11 cellular contexts compared by ENCODE assay signal in the genomic region with DNA sequence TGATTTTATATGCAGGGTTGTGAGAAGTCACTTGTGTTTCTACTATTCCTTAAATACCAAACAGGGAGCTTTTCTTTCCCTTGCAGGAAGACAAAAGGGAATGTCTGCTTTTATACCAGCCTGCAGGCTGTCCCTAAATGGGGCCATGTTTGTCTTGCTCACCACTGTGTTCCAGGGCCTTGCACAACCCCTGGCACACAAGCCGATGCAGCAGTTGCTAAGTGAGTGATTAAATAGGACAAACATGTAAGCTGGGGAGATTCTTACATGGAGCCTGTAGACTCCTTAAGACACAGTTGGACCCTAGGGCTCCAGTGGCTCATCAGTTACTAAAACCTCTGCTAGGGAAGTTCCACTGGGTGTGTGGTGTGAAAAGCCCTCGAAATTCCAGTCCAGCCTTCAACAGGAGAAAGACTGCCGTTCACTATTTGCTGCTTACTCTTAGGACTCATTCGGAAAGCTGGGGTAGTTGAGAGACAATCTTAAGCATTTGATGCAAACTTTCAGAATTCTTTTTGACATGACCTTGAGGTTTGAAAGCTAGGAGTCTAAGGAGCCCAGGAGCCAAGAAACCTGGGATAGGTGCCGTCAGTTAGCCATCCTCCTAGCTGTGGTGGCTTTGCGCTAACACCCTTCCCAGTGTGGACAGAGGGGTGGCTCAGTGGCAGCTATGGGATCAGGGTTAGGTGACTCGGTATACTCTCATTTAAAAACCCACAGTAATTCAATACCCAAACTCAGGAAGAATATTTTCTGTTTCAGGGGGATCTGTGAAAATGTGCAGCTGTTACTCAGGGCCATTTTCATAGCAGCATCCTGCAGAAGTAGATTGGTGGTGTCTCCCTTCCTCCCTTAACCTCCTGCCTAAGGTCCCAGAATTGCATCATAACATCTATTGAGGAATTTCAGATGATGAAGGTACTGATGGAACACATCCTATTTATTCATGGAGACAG. TPM values are rescaled to one million over a fixed set of nuclear protein-coding genes. Genes with fewer than 3 reads are reported as not detected.
DNase-seq lines count a peak whose midpoint lies in the region; ATAC-seq and TF ChIP-seq lines count a peak whose summit lies in the region.
"Had no signal": no experiment of that assay in that cellular context is flagged by ENCODE, and none has a peak within 500 bp of the region (broad histone marks: within the 10 kb centered on the region; RNA-seq: fewer than 3 reads in every experiment).

No MANE protein-coding gene starts in this region.

- H3K23ac ChIP-seq in H9 (ENCODE audit: insufficient read length, low read depth, low read length) = no peak overlapping the region

- CTCF ChIA-PET in activated CD4-positive, alpha-beta memory T cell treated with anti-CD3 and anti-CD28 coated beads, Interleukin-2, amount 10 ng/mL, durations not matched to agents 7 days and 5 days (lab: Charles Lee) = interaction anchor here (0.7 kb wide), 1 partner anchor 43 kb away, joined by 3 read pairs; no protein-coding TSS in a partner anchor

- intact Hi-C loops in left colon (cut with DNase I, micrococcal nuclease) = no loop called here

- no peaks in the 10 kb centered on the region for H3K23me2 ChIP-seq in H9 (ENCODE audit: insufficient read length, low read depth, low read length, poor library complexity, severe bottlenecking)

- H2BK15ac ChIP-seq in H9 (ENCODE audit: low read depth, low read length) = no peak overlapping the region

- H3K79me1 ChIP-seq in H9 (ENCODE audit: insufficient read depth, low read depth, low read length, poor library complexity, severe bottlenecking) = no peaks in the 10 kb centered on the region

- peak overlapping the region; percentile 67 to 94 (median 71); a peak in 6 of 7 replicates for H3K27ac Mint-ChIP-seq in H9
- H3K27ac Mint-ChIP-seq in chondrocyte (ENCODE audit: unreplicated experiment) = peak overlapping the region; percentile 39
- no peak overlapping the region for H3K27ac Mint-ChIP-seq in activated CD4-positive, alpha-beta memory T cell treated with anti-CD3 and anti-CD28 coated beads, Interleukin-2, amount 10 ng/mL, durations not matched to agents 7 days and 5 days

- no peak overlapping the region for H3K27ac ChIP-seq in H9 (ENCODE audit: insufficient read length, low read depth, low read length)
- H3K27ac ChIP-seq in skeletal muscle tissue (ENCODE audit: low read depth, low read length) = peak overlapping the region; percentile 38
- H3K27ac ChIP-seq: epithelial cell of prostate had no signal

- no peak overlapping the region for H3K9ac ChIP-seq in H9 (ENCODE audit: extremely low read depth, insufficient read length, low read length)
- no peak overlapping the region for H3K9ac ChIP-seq in skeletal muscle tissue (ENCODE audit: low read depth in 1 of 3, low read length in 3 of 3)

- H3K4me3 ChIP-seq in skeletal muscle tissue (ENCODE audit: low read length in 3 of 3) = no peak overlapping the region

- H3K9me3 Mint-ChIP-seq in H9 (peaks cover 0 to 3% of the 10 kb centered on the region in 2 experiments; a peak in 1 of 5 replicates), chondrocyte (ENCODE audit: low read depth) (no peaks in the 10 kb centered on the region)
- no peaks in the 10 kb centered on the region for H3K9me3 Mint-ChIP-seq in activated CD4-positive, alpha-beta memory T cell treated with anti-CD3 and anti-CD28 coated beads, Interleukin-2, amount 10 ng/mL, durations not matched to agents 7 days and 5 days

- H2AFZ ChIP-seq in H9 (ENCODE audit: low read length) = no peak overlapping the region

- H4K20me1 ChIP-seq in H9 (ENCODE audit: control insufficient read depth, insufficient read depth, insufficient read length) = no peaks in the 10 kb centered on the region

- peaks cover 41 to 51% of the 10 kb centered on the region in 2 experiments for H3K4me1 Mint-ChIP-seq in H9
- peaks cover 21% of the 10 kb centered on the region for H3K4me1 Mint-ChIP-seq in chondrocyte (ENCODE audit: low read depth)
- H3K4me1 Mint-ChIP-seq in activated CD4-positive, alpha-beta memory T cell treated with anti-CD3 and anti-CD28 coated beads, Interleukin-2, amount 10 ng/mL, durations not matched to agents 7 days and 5 days = no peaks in the 10 kb centered on the region

- H4K5ac ChIP-seq in H9 (ENCODE audit: insufficient read length, low read depth, low read length) = no peak overlapping the region

- H2BK12ac ChIP-seq in H9 (ENCODE audit: insufficient read length, low read depth, low read length) = no peak overlapping the region

- no peak overlapping the region for H2BK120ac ChIP-seq in H9 (ENCODE audit: low read depth, low read length, poor library complexity, severe bottlenecking)

- no peak overlapping the region for H2BK20ac ChIP-seq in H9 (ENCODE audit: low read depth, low read length, poor library complexity, severe bottlenecking)

- H3K27me3 ChIP-seq in H9 (ENCODE audit: insufficient read depth, low read length) = no peaks in the 10 kb centered on the region
- H3K27me3 ChIP-seq in skeletal muscle tissue (ENCODE audit: control insufficient read depth in 3 of 3, insufficient read depth in 3 of 3, low read length in 3 of 3) = no peaks in the 10 kb centered on the region

- no peaks in the 10 kb centered on the region for H3K27me3 Mint-ChIP-seq in H9 (ENCODE audit: low read depth)
- H3K27me3 Mint-ChIP-seq in chondrocyte (ENCODE audit: low read depth) = no peaks in the 10 kb centered on the region
- H3K27me3 Mint-ChIP-seq in activated CD4-positive, alpha-beta memory T cell treated with anti-CD3 and anti-CD28 coated beads, Interleukin-2, amount 10 ng/mL, durations not matched to agents 7 days and 5 days = no peaks in the 10 kb centered on the region

- WGBS in H9 (ENCODE audit: extremely low coverage, insufficient read length, low lambda C conversion rate) = no CpG with 5 or more reads among the region's 7 CpGs

- no peaks in the 10 kb centered on the region for H3K79me2 ChIP-seq in H9 (ENCODE audit: insufficient read depth, low read length)

- no peak overlapping the region for H4K91ac ChIP-seq in H9 (ENCODE audit: insufficient read length, low read depth, low read length)

- peak; percentile 71 for ATAC-seq in left colon

- peaks cover 0 to 5% (median 0%) of the 10 kb centered on the region in 3 donors for H3K36me3 ChIP-seq in skeletal muscle tissue (ENCODE audit: control insufficient read depth in 3 of 3, insufficient read depth in 3 of 3, low read length in 3 of 3)

- H2AK5ac ChIP-seq in H9 (ENCODE audit: insufficient read length, low read length) = peak overlapping the region; percentile 2

- TF ChIP-seq CTCF in H9 (conservative IDR thresholded peaks at IDR 0.05) (no peak), chondrocyte (IDR thresholded peaks at IDR 0.05) (no peak), GM13976 (IDR thresholded peaks at IDR 0.05; ENCODE audit: borderline replicate concordance, control extremely low read depth, extremely low read depth, insufficient read depth, missing control alignments) (no peak)

- H3K9me3 ChIP-seq in H9 (ENCODE audit: control insufficient read depth, low read depth, low read length) (no peaks in the 10 kb centered on the region), skeletal muscle tissue (ENCODE audit: control insufficient read depth in 3 of 3, low read length in 3 of 3) (no peaks in the 10 kb centered on the region)

- H3K4me3 Mint-ChIP-seq in H9 (no peak overlapping the region), chondrocyte (ENCODE audit: unreplicated experiment) (no peak overlapping the region)
- no peak overlapping the region for H3K4me3 Mint-ChIP-seq in activated CD4-positive, alpha-beta memory T cell treated with anti-CD3 and anti-CD28 coated beads, Interleukin-2, amount 10 ng/mL, durations not matched to agents 7 days and 5 days

- H3K4me1 ChIP-seq in H9 (ENCODE audit: insufficient read depth, low read length) (peaks cover 8% of the 10 kb centered on the region), skeletal muscle tissue (ENCODE audit: control insufficient read depth in 3 of 3, insufficient read depth in 3 of 3, low read length in 3 of 3) (peaks cover 34 to 54% (median 40%) of the 10 kb centered on the region in 3 donors)

- no peak overlapping the region for H3K14ac ChIP-seq in H9 (ENCODE audit: insufficient read depth, low read length)

- POLR2A ChIA-PET in activated CD4-positive, alpha-beta memory T cell treated with anti-CD3 and anti-CD28 coated beads, Interleukin-2, amount 10 ng/mL, durations not matched to agents 7 days and 5 days (lab: Charles Lee) = no interaction called here

- no peak overlapping the region for H3K4ac ChIP-seq in H9 (ENCODE audit: low read depth, low read length)

- H3K18ac ChIP-seq in H9 (ENCODE audit: insufficient read length, low read depth, low read length) = no peak overlapping the region

- no peak overlapping the region for H4K8ac ChIP-seq in H9 (replicated peaks; ENCODE audit: insufficient read length, low read depth, low read length)

- no peak overlapping the region for H2BK5ac ChIP-seq in H9 (ENCODE audit: insufficient read length, low read length)

- H3K56ac ChIP-seq in H9 (ENCODE audit: insufficient read length, low read depth, low read length) = no peak overlapping the region

- peaks cover 7 to 14% (median 12%) of the 10 kb centered on the region in 3 experiments for H3K36me3 Mint-ChIP-seq in H9 (ENCODE audit: insufficient read depth in 1 of 3, low read depth in 3 of 3)
- peaks cover 8% of the 10 kb centered on the region for H3K36me3 Mint-ChIP-seq in chondrocyte (ENCODE audit: low read depth)
- no peaks in the 10 kb centered on the region for H3K36me3 Mint-ChIP-seq in activated CD4-positive, alpha-beta memory T cell treated with anti-CD3 and anti-CD28 coated beads, Interleukin-2, amount 10 ng/mL, durations not matched to agents 7 days and 5 days (ENCODE audit: low read depth)

- in situ Hi-C loops in GM13976 (cut with MboI; ENCODE audit: low sequenced_read_pairs, unreplicated experiment) = no loop called here

- no peak overlapping the region for H3K4me2 ChIP-seq in H9 (ENCODE audit: insufficient read depth, insufficient read length, low read length)

- no peak overlapping the region for H3T11ph ChIP-seq in H9 (ENCODE audit: low read length)

- DNase-seq in H9 (peak; percentile 18), chondrocyte (ENCODE audit: low spot score) (no peak), left colon (peak; percentile 30 to 64), GM13976 (ENCODE audit: low spot score) (no peak), COLO829 (ENCODE audit: low spot score) (no peak), T-helper 9 cell (no peak)
- no peak for DNase-seq in activated CD4-positive, alpha-beta memory T cell treated with anti-CD3 and anti-CD28 coated beads, Interleukin-2, amount 10 ng/mL, durations not matched to agents 7 days and 5 days
- DNase-seq: activated gamma-delta T cell treated with Interleukin-2 at 50 U/mL for 16 hours, EL had no signal

RNA-seq across cellular contexts. Expression of gene SYNM, which starts 39.1 kb away (rescaled TPM):
- total RNA-seq in H9 (2021) (1.8 and 1.9 TPM in 2 replicates), chondrocyte (13.2 to 23.4 TPM (median 22.1 TPM) in 3 replicates), left colon (10 to 100 TPM in 1 of 2 donors, 1 to 10 TPM in 1; 5.2 to 96.5 TPM), skeletal muscle tissue (53.2 TPM)
- 1 to 10 TPM; 5.5 to 5.7 TPM for total RNA-seq in activated CD4-positive, alpha-beta memory T cell treated with anti-CD3 and anti-CD28 coated beads, Interleukin-2, amount 10 ng/mL, durations not matched to agents 7 days and 5 days

Comparison
In these comparisons a context has a peak if more than half of its experiments do, and no peak if none do; other contexts are left out.
1. DNase-seq: peak in H9 (single experiment) and left colon (2 of 2); none in chondrocyte (single experiment), activated CD4-positive, alpha-beta memory T cell treated with anti-CD3 and anti-CD28 coated beads, Interleukin-2, amount 10 ng/mL, durations not matched to agents 7 days and 5 days (single experiment), GM13976 (single experiment), COLO829 (single experiment) and T-helper 9 cell (single experiment).